2 cellular contexts compared by ENCODE assay signal in the genomic region with DNA sequence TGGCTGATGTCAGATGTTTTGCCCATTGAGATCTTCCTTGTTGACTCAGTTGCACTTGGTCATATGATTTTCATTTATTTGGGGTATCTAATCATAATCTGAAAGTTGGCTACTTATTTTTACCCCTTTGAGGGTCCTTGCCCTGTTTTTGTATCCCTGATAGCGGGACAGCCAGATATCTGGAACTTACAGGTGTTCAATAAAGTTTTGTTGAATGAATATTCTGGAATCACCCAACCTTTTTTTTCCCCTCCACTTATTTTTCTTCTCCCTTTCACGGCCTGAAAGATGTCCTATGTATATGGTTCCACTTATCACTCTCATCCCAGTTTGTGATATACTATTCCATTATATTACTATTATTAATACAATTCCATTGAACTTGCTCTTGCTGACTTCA.
A peak's percentile ranks its signal among the peaks of the same experiment; 100 is the strongest.
TF ChIP-seq lines count a peak whose summit lies in the region.

No MANE protein-coding gene starts in this region.

TF ChIP-seq in HepG2, 621 proteins besides CTCF, POLR2A, EP300 and RAD21:
- TF ChIP-seq ZSCAN31 (CRISPR knock-in tag; IDR thresholded peaks at IDR 0.05; ENCODE audit: low read depth), result no peak
- TF ChIP-seq, protein P1, sequence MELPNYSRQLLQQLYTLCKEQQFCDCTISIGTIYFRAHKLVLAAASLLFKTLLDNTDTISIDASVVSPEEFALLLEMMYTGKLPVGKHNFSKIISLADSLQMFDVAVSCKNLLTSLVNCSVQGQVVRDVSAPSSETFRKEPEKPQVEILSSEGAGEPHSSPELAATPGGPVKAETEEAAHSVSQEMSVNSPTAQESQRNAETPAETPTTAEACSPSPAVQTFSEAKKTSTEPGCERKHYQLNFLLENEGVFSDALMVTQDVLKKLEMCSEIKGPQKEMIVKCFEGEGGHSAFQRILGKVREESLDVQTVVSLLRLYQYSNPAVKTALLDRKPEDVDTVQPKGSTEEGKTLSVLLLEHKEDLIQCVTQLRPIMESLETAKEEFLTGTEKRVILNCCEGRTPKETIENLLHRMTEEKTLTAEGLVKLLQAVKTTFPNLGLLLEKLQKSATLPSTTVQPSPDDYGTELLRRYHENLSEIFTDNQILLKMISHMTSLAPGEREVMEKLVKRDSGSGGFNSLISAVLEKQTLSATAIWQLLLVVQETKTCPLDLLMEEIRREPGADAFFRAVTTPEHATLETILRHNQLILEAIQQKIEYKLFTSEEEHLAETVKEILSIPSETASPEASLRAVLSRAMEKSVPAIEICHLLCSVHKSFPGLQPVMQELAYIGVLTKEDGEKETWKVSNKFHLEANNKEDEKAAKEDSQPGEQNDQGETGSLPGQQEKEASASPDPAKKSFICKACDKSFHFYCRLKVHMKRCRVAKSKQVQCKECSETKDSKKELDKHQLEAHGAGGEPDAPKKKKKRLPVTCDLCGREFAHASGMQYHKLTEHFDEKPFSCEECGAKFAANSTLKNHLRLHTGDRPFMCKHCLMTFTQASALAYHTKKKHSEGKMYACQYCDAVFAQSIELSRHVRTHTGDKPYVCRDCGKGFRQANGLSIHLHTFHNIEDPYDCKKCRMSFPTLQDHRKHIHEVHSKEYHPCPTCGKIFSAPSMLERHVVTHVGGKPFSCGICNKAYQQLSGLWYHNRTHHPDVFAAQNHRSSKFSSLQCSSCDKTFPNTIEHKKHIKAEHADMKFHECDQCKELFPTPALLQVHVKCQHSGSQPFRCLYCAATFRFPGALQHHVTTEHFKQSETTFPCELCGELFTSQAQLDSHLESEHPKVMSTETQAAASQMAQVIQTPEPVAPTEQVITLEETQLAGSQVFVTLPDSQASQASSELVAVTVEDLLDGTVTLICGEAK (IDR thresholded peaks at IDR 0.05), result peak; percentile 61
- TF ChIP-seq, protein P1 (CRISPR knock-in tag; IDR thresholded peaks at IDR 0.05), result peak; percentile 29; the same call in 1 of the 2 replicates

TF ChIP-seq in GM12878, 131 proteins besides CTCF, POLR2A, EP300 and RAD21:
- no peak for TF ChIP-seq BACH1 (IDR thresholded peaks at IDR 0.05; ENCODE audit: borderline replicate concordance)
- TF ChIP-seq, protein P1 (IDR thresholded peaks at IDR 0.05; ENCODE audit: borderline replicate concordance), result peak; percentile 84
